1 cellular context compared by ENCODE assay signal in the genomic region with DNA sequence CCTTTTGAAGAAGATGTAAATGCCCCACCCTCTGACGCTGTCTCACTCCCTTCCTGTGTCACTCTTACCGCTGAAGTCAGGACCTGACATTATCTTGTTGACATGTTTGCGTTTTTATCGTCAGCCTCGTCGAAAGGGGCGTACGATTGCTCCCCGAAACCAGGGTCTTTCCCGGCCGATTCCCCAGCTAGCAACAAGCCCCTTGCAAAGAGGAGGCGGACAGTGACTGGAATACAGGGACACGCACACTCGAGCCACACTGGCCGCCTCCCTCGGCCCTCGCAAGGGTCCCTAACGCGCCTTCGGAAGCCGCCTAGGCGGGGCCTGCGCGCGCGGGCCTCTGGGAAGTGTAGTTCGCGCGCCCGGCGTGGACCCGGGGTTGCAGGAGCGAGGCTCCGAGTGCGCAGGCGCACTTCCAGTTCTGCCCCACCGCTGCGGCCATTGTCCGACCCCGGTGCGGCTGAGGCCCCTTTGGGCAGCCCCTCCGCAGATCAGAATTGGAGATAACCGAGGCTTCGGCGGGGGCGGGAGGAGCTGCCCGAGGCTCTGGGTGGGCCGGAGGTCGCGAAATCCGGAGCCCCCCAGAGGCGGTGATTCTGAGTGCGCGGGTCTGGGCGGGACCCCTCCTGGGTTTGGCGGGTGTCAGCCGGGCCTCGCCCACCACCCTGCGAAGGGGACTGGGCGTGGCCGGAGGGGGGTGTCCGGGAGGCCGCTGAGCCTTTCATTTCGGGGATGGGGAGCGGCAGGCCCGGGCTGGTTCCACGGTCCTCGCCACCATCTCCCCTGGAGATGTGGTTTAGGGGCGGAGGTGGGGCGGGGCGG.
TF ChIP-seq lines count a peak whose summit lies in the region.

Gene ZFP90, plus strand, starts transcription at position 412 of the 822 bp plus-strand sequence. CDS start 502 bp downstream, outside the sequence.

TF ChIP-seq in HepG2, 621 proteins besides CTCF, POLR2A, EP300 and RAD21 (continued from another document and continues in another):
- TF ChIP-seq, protein P1, sequence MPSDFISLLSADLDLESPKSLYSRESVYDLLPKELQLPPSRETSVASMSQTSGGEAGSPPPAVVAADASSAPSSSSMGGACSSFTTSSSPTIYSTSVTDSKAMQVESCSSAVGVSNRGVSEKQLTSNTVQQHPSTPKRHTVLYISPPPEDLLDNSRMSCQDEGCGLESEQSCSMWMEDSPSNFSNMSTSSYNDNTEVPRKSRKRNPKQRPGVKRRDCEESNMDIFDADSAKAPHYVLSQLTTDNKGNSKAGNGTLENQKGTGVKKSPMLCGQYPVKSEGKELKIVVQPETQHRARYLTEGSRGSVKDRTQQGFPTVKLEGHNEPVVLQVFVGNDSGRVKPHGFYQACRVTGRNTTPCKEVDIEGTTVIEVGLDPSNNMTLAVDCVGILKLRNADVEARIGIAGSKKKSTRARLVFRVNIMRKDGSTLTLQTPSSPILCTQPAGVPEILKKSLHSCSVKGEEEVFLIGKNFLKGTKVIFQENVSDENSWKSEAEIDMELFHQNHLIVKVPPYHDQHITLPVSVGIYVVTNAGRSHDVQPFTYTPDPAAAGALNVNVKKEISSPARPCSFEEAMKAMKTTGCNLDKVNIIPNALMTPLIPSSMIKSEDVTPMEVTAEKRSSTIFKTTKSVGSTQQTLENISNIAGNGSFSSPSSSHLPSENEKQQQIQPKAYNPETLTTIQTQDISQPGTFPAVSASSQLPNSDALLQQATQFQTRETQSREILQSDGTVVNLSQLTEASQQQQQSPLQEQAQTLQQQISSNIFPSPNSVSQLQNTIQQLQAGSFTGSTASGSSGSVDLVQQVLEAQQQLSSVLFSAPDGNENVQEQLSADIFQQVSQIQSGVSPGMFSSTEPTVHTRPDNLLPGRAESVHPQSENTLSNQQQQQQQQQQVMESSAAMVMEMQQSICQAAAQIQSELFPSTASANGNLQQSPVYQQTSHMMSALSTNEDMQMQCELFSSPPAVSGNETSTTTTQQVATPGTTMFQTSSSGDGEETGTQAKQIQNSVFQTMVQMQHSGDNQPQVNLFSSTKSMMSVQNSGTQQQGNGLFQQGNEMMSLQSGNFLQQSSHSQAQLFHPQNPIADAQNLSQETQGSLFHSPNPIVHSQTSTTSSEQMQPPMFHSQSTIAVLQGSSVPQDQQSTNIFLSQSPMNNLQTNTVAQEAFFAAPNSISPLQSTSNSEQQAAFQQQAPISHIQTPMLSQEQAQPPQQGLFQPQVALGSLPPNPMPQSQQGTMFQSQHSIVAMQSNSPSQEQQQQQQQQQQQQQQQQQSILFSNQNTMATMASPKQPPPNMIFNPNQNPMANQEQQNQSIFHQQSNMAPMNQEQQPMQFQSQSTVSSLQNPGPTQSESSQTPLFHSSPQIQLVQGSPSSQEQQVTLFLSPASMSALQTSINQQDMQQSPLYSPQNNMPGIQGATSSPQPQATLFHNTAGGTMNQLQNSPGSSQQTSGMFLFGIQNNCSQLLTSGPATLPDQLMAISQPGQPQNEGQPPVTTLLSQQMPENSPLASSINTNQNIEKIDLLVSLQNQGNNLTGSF (CRISPR knock-in tag; IDR thresholded peaks at IDR 0.05) = no peak
- peak; percentile 92; the same call in 1 of the 2 replicates for TF ChIP-seq NFKB2 (CRISPR knock-in tag; IDR thresholded peaks at IDR 0.05; ENCODE audit: borderline replicate concordance)
- TF ChIP-seq FOXO4 (CRISPR knock-in tag; conservative IDR thresholded peaks at IDR 0.05) = no peak
- TF ChIP-seq ZNF816 (CRISPR knock-in tag; IDR thresholded peaks at IDR 0.05; ENCODE audit: borderline replicate concordance) = peak; percentile 57; the same call in 1 of the 2 replicates
- TF ChIP-seq HIC2 (CRISPR knock-in tag; IDR thresholded peaks at IDR 0.05; ENCODE audit: low read depth) = no peak
- TF ChIP-seq HNRNPUL1 (IDR thresholded peaks at IDR 0.05; ENCODE audit: low read depth, low read length) = peak; percentile 40; the same call in 1 of the 2 replicates
- TF ChIP-seq, protein P2, sequence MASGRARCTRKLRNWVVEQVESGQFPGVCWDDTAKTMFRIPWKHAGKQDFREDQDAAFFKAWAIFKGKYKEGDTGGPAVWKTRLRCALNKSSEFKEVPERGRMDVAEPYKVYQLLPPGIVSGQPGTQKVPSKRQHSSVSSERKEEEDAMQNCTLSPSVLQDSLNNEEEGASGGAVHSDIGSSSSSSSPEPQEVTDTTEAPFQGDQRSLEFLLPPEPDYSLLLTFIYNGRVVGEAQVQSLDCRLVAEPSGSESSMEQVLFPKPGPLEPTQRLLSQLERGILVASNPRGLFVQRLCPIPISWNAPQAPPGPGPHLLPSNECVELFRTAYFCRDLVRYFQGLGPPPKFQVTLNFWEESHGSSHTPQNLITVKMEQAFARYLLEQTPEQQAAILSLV (CRISPR knock-in tag; IDR thresholded peaks at IDR 0.05; ENCODE audit: borderline replicate concordance) = no peak; the same call in 1 of the 2 replicates
- TF ChIP-seq MEF2D (CRISPR knock-in tag; IDR thresholded peaks at IDR 0.05) = peak; percentile 68; the same call in 1 of the 2 replicates
- TF ChIP-seq ZBTB4 (CRISPR knock-in tag; IDR thresholded peaks at IDR 0.05; ENCODE audit: borderline replicate concordance) = peak; percentile 83
- peak; percentile 92 for TF ChIP-seq ZNF501 (CRISPR knock-in tag; IDR thresholded peaks at IDR 0.05)
- no peak for TF ChIP-seq SOX6 (IDR thresholded peaks at IDR 0.05)
- peak; percentile 71; the same call in 1 of the 2 replicates for TF ChIP-seq SOX6 (CRISPR knock-in tag; IDR thresholded peaks at IDR 0.05)
- TF ChIP-seq, protein P3, sequence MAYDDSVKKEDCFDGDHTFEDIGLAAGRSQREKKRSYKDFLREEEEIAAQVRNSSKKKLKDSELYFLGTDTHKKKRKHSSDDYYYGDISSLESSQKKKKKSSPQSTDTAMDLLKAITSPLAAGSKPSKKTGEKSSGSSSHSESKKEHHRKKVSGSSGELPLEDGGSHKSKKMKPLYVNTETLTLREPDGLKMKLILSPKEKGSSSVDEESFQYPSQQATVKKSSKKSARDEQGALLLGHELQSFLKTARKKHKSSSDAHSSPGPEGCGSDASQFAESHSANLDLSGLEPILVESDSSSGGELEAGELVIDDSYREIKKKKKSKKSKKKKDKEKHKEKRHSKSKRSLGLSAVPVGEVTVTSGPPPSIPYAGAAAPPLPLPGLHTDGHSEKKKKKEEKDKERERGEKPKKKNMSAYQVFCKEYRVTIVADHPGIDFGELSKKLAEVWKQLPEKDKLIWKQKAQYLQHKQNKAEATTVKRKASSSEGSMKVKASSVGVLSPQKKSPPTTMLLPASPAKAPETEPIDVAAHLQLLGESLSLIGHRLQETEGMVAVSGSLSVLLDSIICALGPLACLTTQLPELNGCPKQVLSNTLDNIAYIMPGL (CRISPR knock-in tag; IDR thresholded peaks at IDR 0.05; ENCODE audit: borderline replicate concordance in 1 of 2, low read depth in 1 of 2) = peak; percentile 42 to 60; a peak in 2 of 4 replicates
- TF ChIP-seq ZFP62 (CRISPR knock-in tag; IDR thresholded peaks at IDR 0.05) = peak; percentile 60; the same call in 1 of the 2 replicates
- TF ChIP-seq ZNF709 (CRISPR knock-in tag; IDR thresholded peaks at IDR 0.05) = 0 out of 2 replicates have a peak, but pooled peaks have one; percentile 35
- peak; percentile 76 for TF ChIP-seq ZNF790 (CRISPR knock-in tag; IDR thresholded peaks at IDR 0.05; ENCODE audit: borderline replicate concordance)
- no peak for TF ChIP-seq SOX13 (IDR thresholded peaks at IDR 0.05)
- TF ChIP-seq SOX13 (CRISPR knock-in tag; conservative IDR thresholded peaks at IDR 0.05 in 1 of 2, IDR thresholded peaks at IDR 0.05 in 1 of 2) = 0 out of 4 replicates have a peak, but pooled peaks of 1 of the 2 experiments have one; percentile 24
- TF ChIP-seq, protein P4, sequence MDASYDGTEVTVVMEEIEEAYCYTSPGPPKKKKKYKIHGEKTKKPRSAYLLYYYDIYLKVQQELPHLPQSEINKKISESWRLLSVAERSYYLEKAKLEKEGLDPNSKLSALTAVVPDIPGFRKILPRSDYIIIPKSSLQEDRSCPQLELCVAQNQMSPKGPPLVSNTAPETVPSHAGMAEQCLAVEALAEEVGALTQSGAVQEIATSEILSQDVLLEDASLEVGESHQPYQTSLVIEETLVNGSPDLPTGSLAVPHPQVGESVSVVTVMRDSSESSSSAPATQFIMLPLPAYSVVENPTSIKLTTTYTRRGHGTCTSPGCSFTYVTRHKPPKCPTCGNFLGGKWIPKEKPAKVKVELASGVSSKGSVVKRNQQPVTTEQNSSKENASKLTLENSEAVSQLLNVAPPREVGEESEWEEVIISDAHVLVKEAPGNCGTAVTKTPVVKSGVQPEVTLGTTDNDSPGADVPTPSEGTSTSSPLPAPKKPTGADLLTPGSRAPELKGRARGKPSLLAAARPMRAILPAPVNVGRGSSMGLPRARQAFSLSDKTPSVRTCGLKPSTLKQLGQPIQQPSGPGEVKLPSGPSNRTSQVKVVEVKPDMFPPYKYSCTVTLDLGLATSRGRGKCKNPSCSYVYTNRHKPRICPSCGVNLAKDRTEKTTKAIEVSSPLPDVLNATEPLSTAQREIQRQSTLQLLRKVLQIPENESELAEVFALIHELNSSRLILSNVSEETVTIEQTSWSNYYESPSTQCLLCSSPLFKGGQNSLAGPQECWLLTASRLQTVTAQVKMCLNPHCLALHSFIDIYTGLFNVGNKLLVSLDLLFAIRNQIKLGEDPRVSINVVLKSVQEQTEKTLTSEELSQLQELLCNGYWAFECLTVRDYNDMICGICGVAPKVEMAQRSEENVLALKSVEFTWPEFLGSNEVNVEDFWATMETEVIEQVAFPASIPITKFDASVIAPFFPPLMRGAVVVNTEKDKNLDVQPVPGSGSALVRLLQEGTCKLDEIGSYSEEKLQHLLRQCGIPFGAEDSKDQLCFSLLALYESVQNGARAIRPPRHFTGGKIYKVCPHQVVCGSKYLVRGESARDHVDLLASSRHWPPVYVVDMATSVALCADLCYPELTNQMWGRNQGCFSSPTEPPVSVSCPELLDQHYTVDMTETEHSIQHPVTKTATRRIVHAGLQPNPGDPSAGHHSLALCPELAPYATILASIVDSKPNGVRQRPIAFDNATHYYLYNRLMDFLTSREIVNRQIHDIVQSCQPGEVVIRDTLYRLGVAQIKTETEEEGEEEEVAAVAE (CRISPR knock-in tag; IDR thresholded peaks at IDR 0.05; ENCODE audit: borderline replicate concordance) = peak; percentile 96; the same call in 1 of the 2 replicates
- peak; percentile 64; the same call in 1 of the 2 replicates for TF ChIP-seq SATB2 (CRISPR knock-in tag; IDR thresholded peaks at IDR 0.05)
- TF ChIP-seq, protein P5, sequence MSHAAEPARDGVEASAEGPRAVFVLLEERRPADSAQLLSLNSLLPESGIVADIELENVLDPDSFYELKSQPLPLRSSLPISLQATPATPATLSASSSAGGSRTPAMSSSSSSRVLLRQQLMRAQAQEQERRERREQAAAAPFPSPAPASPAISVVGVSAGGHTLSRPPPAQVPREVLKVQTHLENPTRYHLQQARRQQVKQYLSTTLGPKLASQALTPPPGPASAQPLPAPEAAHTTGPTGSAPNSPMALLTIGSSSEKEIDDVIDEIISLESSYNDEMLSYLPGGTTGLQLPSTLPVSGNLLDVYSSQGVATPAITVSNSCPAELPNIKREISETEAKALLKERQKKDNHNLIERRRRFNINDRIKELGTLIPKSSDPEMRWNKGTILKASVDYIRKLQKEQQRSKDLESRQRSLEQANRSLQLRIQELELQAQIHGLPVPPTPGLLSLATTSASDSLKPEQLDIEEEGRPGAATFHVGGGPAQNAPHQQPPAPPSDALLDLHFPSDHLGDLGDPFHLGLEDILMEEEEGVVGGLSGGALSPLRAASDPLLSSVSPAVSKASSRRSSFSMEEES (CRISPR knock-in tag; IDR thresholded peaks at IDR 0.05) = 0 out of 2 replicates have a peak, but pooled peaks have one; percentile 21
- TF ChIP-seq, protein P6, sequence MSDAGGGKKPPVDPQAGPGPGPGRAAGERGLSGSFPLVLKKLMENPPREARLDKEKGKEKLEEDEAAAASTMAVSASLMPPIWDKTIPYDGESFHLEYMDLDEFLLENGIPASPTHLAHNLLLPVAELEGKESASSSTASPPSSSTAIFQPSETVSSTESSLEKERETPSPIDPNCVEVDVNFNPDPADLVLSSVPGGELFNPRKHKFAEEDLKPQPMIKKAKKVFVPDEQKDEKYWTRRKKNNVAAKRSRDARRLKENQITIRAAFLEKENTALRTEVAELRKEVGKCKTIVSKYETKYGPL (CRISPR knock-in tag; IDR thresholded peaks at IDR 0.05) = peak; percentile 67; the same call in 1 of the 2 replicates
- TF ChIP-seq ZNF614 (CRISPR knock-in tag; IDR thresholded peaks at IDR 0.05; ENCODE audit: borderline replicate concordance) = peak; percentile 56; the same call in 1 of the 2 replicates
- peak; percentile 13; the same call in 1 of the 2 replicates for TF ChIP-seq ZNF138 (CRISPR knock-in tag; IDR thresholded peaks at IDR 0.05; ENCODE audit: low read depth)
